Comparison of ENCODE assay signal across 10 cellular contexts in the genomic region with DNA sequence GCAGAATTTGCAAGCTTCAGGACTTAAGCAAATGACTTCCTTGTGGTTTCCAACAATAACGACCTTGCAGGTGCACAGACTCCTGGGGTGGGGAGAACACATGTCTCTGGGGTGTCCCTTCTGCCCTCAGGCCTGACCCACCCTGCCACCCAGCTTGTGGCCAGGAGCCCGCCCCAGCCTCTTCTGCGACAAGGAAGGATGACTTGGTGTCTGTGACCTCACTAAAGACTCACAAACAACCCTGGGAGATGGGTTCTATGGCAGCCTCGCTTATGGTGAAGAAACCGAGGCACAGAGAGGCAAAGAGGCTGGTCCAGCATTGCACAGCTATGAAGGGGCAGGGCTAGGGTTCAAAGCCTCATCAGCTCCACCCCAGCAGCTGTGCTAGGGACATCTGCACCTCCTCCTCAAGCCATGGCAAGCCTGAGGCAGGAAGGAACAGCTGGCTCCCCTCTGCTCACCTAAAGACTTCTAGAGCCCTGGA. TPM values are rescaled to one million over a fixed set of nuclear protein-coding genes. Genes with fewer than 3 reads are reported as not detected.
A peak's percentile ranks its signal among the peaks of the same experiment; 100 is the strongest.
DNase-seq lines count a peak whose midpoint lies in the region; ATAC-seq and TF ChIP-seq lines count a peak whose summit lies in the region.
"Had no signal": no experiment of that assay in that cellular context is flagged by ENCODE, and none has a peak within 500 bp of the region (broad histone marks: within the 10 kb centered on the region; RNA-seq: fewer than 3 reads in every experiment).

No MANE protein-coding gene starts in this region.

- H3K27ac ChIP-seq in SJCRH30 (no peak overlapping the region), body of pancreas (peak overlapping the region in 2 of 4 donors; percentile 7 to 22)
- H3K27ac ChIP-seq: pancreas had no signal

- peaks cover 0 to 3% (median 2%) of the 10 kb centered on the region in 3 donors for H3K27me3 Mint-ChIP-seq in immature natural killer cell (ENCODE audit: low read depth in 3 of 3)

- H3K4me3 ChIP-seq in SJCRH30 (no peak overlapping the region), body of pancreas (no peak overlapping the region), lower leg skin (ENCODE audit: low read depth, poor library complexity, severe bottlenecking) (no peak overlapping the region)

- peak overlapping the region; percentile 88 to 92 (median 91) for H3K4me3 Mint-ChIP-seq in immature natural killer cell

- H3K36me3 ChIP-seq in SJCRH30: no peaks in the 10 kb centered on the region
- H3K36me3 ChIP-seq in body of pancreas (replicated peaks in 1 of 2; ENCODE audit: insufficient read depth in 1 of 2, low read depth in 2 of 2): no peaks in the 10 kb centered on the region
- H3K36me3 ChIP-seq: pancreas had no signal

- peak overlapping the region; percentile 67 to 92 (median 91) for H3K27ac Mint-ChIP-seq in immature natural killer cell

- H3K36me3 Mint-ChIP-seq in immature natural killer cell: peaks cover 0 to 8% (median 0%) of the 10 kb centered on the region in 3 donors

- H3K4me1 Mint-ChIP-seq in immature natural killer cell: peaks cover 70 to 80% of the 10 kb centered on the region in 2 donors

- TF ChIP-seq CTCF in body of pancreas (IDR thresholded peaks at IDR 0.05) (no peak), lower leg skin (IDR thresholded peaks at IDR 0.05) (no peak)

- WGBS in body of pancreas, 2 donors: 65 to 77% methylated on average over 5 of the region's 5 CpGs
- WGBS in lower leg skin, 2 donors: 60 to 64% methylated on average over 5 of the region's 5 CpGs

- TF ChIP-seq POLR2A in body of pancreas (IDR thresholded peaks at IDR 0.05) (no peak), lower leg skin (IDR thresholded peaks at IDR 0.05) (no peak)

- ATAC-seq in GM21447 (IDR thresholded peaks at IDR 0.05; ENCODE audit: unreplicated experiment) (peak; percentile 30), body of pancreas (no peak)

- H3K27me3 ChIP-seq in SJCRH30: no peaks in the 10 kb centered on the region
- H3K27me3 ChIP-seq in body of pancreas: no peaks in the 10 kb centered on the region
- H3K27me3 ChIP-seq: pancreas had no signal

- H3K4me1 ChIP-seq in SJCRH30 (peaks cover 54% of the 10 kb centered on the region), body of pancreas (peaks cover 67% of the 10 kb centered on the region)

- H3K9me3 ChIP-seq in SJCRH30 (replicated peaks) (no peaks in the 10 kb centered on the region), body of pancreas (no peaks in the 10 kb centered on the region)
- H3K9me3 ChIP-seq: pancreas had no signal

- no peaks in the 10 kb centered on the region for H3K9me3 Mint-ChIP-seq in immature natural killer cell

- DNase-seq in DMS 273 (lab: John Stamatoyannopoulos, UW; ENCODE audit: unreplicated experiment) (peak; percentile 84), SJCRH30 (peak; percentile 72 to 80), immature natural killer cell (peak; percentile 32 to 36 (median 34)), SK-N-DZ (ENCODE audit: low spot score) (no peak), body of pancreas (no peak), lower leg skin (ENCODE audit: low spot score in 2 of 2) (no peak)
- no peak for DNase-seq in stimulated activated naive CD4-positive, alpha-beta T cell treated with Interleukin-2 at 50 U/mL for 16 hours (lab: John Stamatoyannopoulos, UW)
- DNase-seq: pancreas, Right ventricle myocardium superior had no signal

- intact Hi-C loops in body of pancreas (cut with DNase I) (no loop called here), lower leg skin (cut with DNase I; ENCODE audit: low total_unique reads) (no loop called here)

RNA-seq across cellular contexts. Expression of a gene that starts 2.6 kb away (rescaled TPM):
- total RNA-seq in SJCRH30 (2014; rRNA removed; shearing (Covaris generic)): 1.9 and 2.0 TPM in 2 replicates
- polyA plus RNA-seq in immature natural killer cell: 100 to 1,000 TPM in 1 of 3 donors, 10 to 100 TPM in 2; 29.6 to 116 (median 35.1) TPM
- polyA plus RNA-seq in SK-N-DZ (2014; cell fraction: cytosol; rRNA removed): 0.67 and 1.9 TPM in 2 replicates
- 0.70 and 0.73 TPM in 2 replicates for polyA plus RNA-seq in SK-N-DZ (2014; cell fraction: nucleus; rRNA removed)
- total RNA-seq in body of pancreas (10 to 100 TPM; 43.8 to 49.5 TPM), lower leg skin (10 to 100 TPM in 3 of 4 donors, 1 to 10 TPM in 1; 8.5 to 60.7 (median 36.4) TPM)

RNA-seq across cellular contexts. Expression of a gene that starts 45.3 kb away (rescaled TPM):
- 0.06 TPM in 1 of 2 replicates, not detected in the other for total RNA-seq in SJCRH30 (2014; rRNA removed; shearing (Covaris generic))
- under 1 TPM in 1 of 3 donors, not detected in 2; 0.33 TPM for polyA plus RNA-seq in immature natural killer cell
- polyA plus RNA-seq in SK-N-DZ (2014; cell fraction: cytosol; rRNA removed): not detected in 2 replicates
- polyA plus RNA-seq in SK-N-DZ (2014; cell fraction: nucleus; rRNA removed): 0.05 and 0.23 TPM in 2 replicates
- total RNA-seq in body of pancreas (10 to 100 TPM; 39.2 to 45.4 TPM), lower leg skin (1 to 10 TPM in 2 of 4 donors, under 1 TPM in 2; 0.56 to 5.0 (median 1.0) TPM)

Comparison
In these comparisons a context has a peak if more than half of its experiments do, and no peak if none do; other contexts are left out.
1. DNase-seq: peak in DMS 273 (single experiment), SJCRH30 (2 of 2) and immature natural killer cell (3 of 3); none in stimulated activated naive CD4-positive, alpha-beta T cell treated with Interleukin-2 at 50 U/mL for 16 hours (single experiment), SK-N-DZ (single experiment), body of pancreas (0 of 4) and lower leg skin (0 of 2).
2. RNA of a gene that starts 45.3 kb away (total RNA-seq): 39.2 to 45.4 TPM in body of pancreas; 0.56 to 5.0 TPM in lower leg skin and 0.06 TPM in SJCRH30; every median in the first group is over 4 times any median in the second.